Comparison of ENCODE assay signal across 8 cellular contexts in the genomic region with DNA sequence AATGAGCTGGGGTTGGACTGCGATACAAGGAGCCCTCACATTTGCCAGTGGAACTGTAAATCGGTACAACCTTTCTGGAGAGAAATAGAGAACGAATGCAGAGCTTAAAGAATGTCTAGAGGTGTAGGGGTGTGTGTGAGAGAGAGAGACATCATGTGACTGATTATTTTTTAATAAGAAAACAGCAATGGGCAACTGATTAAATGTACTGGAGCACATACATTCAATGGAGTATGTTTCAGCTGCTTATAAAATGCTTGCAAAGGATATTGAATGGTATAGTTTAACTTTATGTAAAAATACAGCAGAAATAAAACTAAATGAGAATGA. TPM values are rescaled to one million over a fixed set of nuclear protein-coding genes. Genes with fewer than 3 reads are reported as not detected.
DNase-seq lines count a peak whose midpoint lies in the region; ATAC-seq lines count a peak whose summit lies in the region.

No MANE protein-coding gene starts in this region.

- no peak for DNase-seq in activated T-cell treated with anti-CD3 and anti-CD28 coated beads, Interleukin-2, amount 50 U/mL, for 72 hours
- no peak for DNase-seq in activated T-cell treated with anti-CD3 and anti-CD28 coated beads, Interleukin-2, amount 50 U/mL, for 48 hours
- no peak for DNase-seq in activated T-helper 2 cell treated with anti-CD3 and anti-CD28 coated beads, Interferon-gamma antibody, Interleukin-2, Interleukin-4, amounts not matched to agents 10 μg/mL and 5 μg/mL and 100 μg/mL, durations not matched to agents 14 hours and 24 hours and 36 hours (ENCODE audit: low spot score)
- DNase-seq in putamen (ENCODE audit: low spot score), result no peak
- no peak for DNase-seq in activated CD4-positive, alpha-beta T cell treated with anti-CD3 and anti-CD28 coated beads for 1 hour

- H3K4me3 ChIP-seq in iPS-20b (ENCODE audit: low read length) (peak overlapping the region; percentile 90), subcutaneous abdominal adipose tissue (ENCODE audit: low read depth in 1 of 5, low read length in 5 of 5) (peak overlapping the region; percentile 65 to 91 (median 87))

- intact Hi-C loops in activated T-helper 2 cell treated with anti-CD3 and anti-CD28 coated beads, Interferon-gamma antibody, Interleukin-2, Interleukin-4, amounts not matched to agents 10 μg/mL and 5 μg/mL and 100 μg/mL, durations not matched to agents 14 hours and 24 hours and 36 hours (cut with micrococcal nuclease), result loop anchor here (5.0 kb wide), 1 partner anchor 201 kb away; the partner anchor contains the start of gene EHBP1

- peaks cover 12% of the 10 kb centered on the region for H3K4me1 Mint-ChIP-seq in activated T-cell treated with anti-CD3 and anti-CD28 coated beads, Interleukin-2, amount 50 U/mL, for 72 hours (ENCODE audit: low read depth)
- H3K4me1 Mint-ChIP-seq in activated T-helper 2 cell treated with anti-CD3 and anti-CD28 coated beads, Interferon-gamma antibody, Interleukin-2, Interleukin-4, amounts not matched to agents 10 μg/mL and 5 μg/mL and 100 μg/mL, durations not matched to agents 14 hours and 24 hours and 36 hours (ENCODE audit: low read depth), result peaks cover 8% of the 10 kb centered on the region

- H3K4me1 ChIP-seq in iPS-20b (ENCODE audit: insufficient read depth, low read length), result peaks cover 5% of the 10 kb centered on the region; the same call in 1 of the 2 replicates
- H3K4me1 ChIP-seq in subcutaneous abdominal adipose tissue (ENCODE audit: control insufficient read depth in 5 of 5, insufficient read depth in 5 of 5, low read length in 5 of 5), result peaks cover 0 to 17% (median 11%) of the 10 kb centered on the region in 5 donors

- H3K4me3 Mint-ChIP-seq in activated T-cell treated with anti-CD3 and anti-CD28 coated beads, Interleukin-2, amount 50 U/mL, for 72 hours, result peak overlapping the region; percentile 86 to 90
- H3K4me3 Mint-ChIP-seq in activated T-helper 2 cell treated with anti-CD3 and anti-CD28 coated beads, Interferon-gamma antibody, Interleukin-2, Interleukin-4, amounts not matched to agents 10 μg/mL and 5 μg/mL and 100 μg/mL, durations not matched to agents 14 hours and 24 hours and 36 hours (ENCODE audit: low read depth), result peak overlapping the region; percentile 71

- H3K9me3 ChIP-seq in iPS-20b (ENCODE audit: insufficient read depth, low read depth, low read length) (no peaks in the 10 kb centered on the region), subcutaneous abdominal adipose tissue (ENCODE audit: control insufficient read depth in 5 of 5, low read length in 5 of 5) (no peaks in the 10 kb centered on the region)

- no peaks in the 10 kb centered on the region for H3K9me3 Mint-ChIP-seq in activated T-cell treated with anti-CD3 and anti-CD28 coated beads, Interleukin-2, amount 50 U/mL, for 72 hours
- H3K9me3 Mint-ChIP-seq in activated T-helper 2 cell treated with anti-CD3 and anti-CD28 coated beads, Interferon-gamma antibody, Interleukin-2, Interleukin-4, amounts not matched to agents 10 μg/mL and 5 μg/mL and 100 μg/mL, durations not matched to agents 14 hours and 24 hours and 36 hours, result no peaks in the 10 kb centered on the region

- peak overlapping the region; percentile 87; the same call in 1 of the 2 replicates for H3K9ac ChIP-seq in iPS-20b (ENCODE audit: low read depth, low read length)
- H3K9ac ChIP-seq in subcutaneous abdominal adipose tissue (ENCODE audit: low read length in 5 of 5), result peak overlapping the region; percentile 68 to 91 (median 90)

- no peaks in the 10 kb centered on the region for H3K36me3 ChIP-seq in iPS-20b (ENCODE audit: insufficient read depth, low read depth, low read length)
- peaks cover 0 to 5% (median 0%) of the 10 kb centered on the region in 5 donors for H3K36me3 ChIP-seq in subcutaneous abdominal adipose tissue (ENCODE audit: control insufficient read depth in 5 of 5, insufficient read depth in 5 of 5, low read length in 5 of 5)

- H3K27ac Mint-ChIP-seq in activated T-cell treated with anti-CD3 and anti-CD28 coated beads, Interleukin-2, amount 50 U/mL, for 72 hours, result peak overlapping the region; percentile 75
- H3K27ac Mint-ChIP-seq in activated T-helper 2 cell treated with anti-CD3 and anti-CD28 coated beads, Interferon-gamma antibody, Interleukin-2, Interleukin-4, amounts not matched to agents 10 μg/mL and 5 μg/mL and 100 μg/mL, durations not matched to agents 14 hours and 24 hours and 36 hours, result no peak overlapping the region

- no peak overlapping the region for H3K27ac ChIP-seq in iPS-20b (ENCODE audit: low read length)
- H3K27ac ChIP-seq in subcutaneous abdominal adipose tissue (ENCODE audit: low read depth, low read length), result peak overlapping the region; percentile 94

- H3K27me3 ChIP-seq in iPS-20b (ENCODE audit: insufficient read depth, low read length), result no peaks in the 10 kb centered on the region
- H3K27me3 ChIP-seq in subcutaneous abdominal adipose tissue (ENCODE audit: control insufficient read depth in 5 of 5, insufficient read depth in 4 of 5, low read length in 5 of 5), result no peaks in the 10 kb centered on the region

- H3K27me3 Mint-ChIP-seq in activated T-cell treated with anti-CD3 and anti-CD28 coated beads, Interleukin-2, amount 50 U/mL, for 72 hours (ENCODE audit: low read depth), result peaks cover 27% of the 10 kb centered on the region
- peaks cover 25% of the 10 kb centered on the region for H3K27me3 Mint-ChIP-seq in activated T-helper 2 cell treated with anti-CD3 and anti-CD28 coated beads, Interferon-gamma antibody, Interleukin-2, Interleukin-4, amounts not matched to agents 10 μg/mL and 5 μg/mL and 100 μg/mL, durations not matched to agents 14 hours and 24 hours and 36 hours (ENCODE audit: low read depth)

- H3K36me3 Mint-ChIP-seq in activated T-cell treated with anti-CD3 and anti-CD28 coated beads, Interleukin-2, amount 50 U/mL, for 72 hours (ENCODE audit: insufficient read depth in 2 of 2), result no peaks in the 10 kb centered on the region
- H3K36me3 Mint-ChIP-seq in activated T-helper 2 cell treated with anti-CD3 and anti-CD28 coated beads, Interferon-gamma antibody, Interleukin-2, Interleukin-4, amounts not matched to agents 10 μg/mL and 5 μg/mL and 100 μg/mL, durations not matched to agents 14 hours and 24 hours and 36 hours (ENCODE audit: low read depth), result no peaks in the 10 kb centered on the region

- ATAC-seq in activated T-cell treated with anti-CD3 and anti-CD28 coated beads, Interleukin-2, amount 50 U/mL, for 72 hours (replicated peaks in 1 of 2), result peak; percentile 6 to 27
- ATAC-seq in HG03060 (IDR thresholded peaks at IDR 0.05; ENCODE audit: low read depth, unreplicated experiment), result peak; percentile 10

RNA-seq across cellular contexts. Expression of gene TMEM17, which starts 0.4 kb away (rescaled TPM):
- under 1 TPM; 0.32 to 0.70 TPM for total RNA-seq in activated T-cell treated with anti-CD3 and anti-CD28 coated beads, Interleukin-2, amount 50 U/mL, for 72 hours
- total RNA-seq in activated T-helper 2 cell treated with anti-CD3 and anti-CD28 coated beads, Interferon-gamma antibody, Interleukin-2, Interleukin-4, amounts not matched to agents 10 μg/mL and 5 μg/mL and 100 μg/mL, durations not matched to agents 14 hours and 24 hours and 36 hours, result 0.23 TPM in 1 of 2 replicates, not detected in the other
